Comparison of ENCODE assay signal across 2 cellular contexts in the genomic region with DNA sequence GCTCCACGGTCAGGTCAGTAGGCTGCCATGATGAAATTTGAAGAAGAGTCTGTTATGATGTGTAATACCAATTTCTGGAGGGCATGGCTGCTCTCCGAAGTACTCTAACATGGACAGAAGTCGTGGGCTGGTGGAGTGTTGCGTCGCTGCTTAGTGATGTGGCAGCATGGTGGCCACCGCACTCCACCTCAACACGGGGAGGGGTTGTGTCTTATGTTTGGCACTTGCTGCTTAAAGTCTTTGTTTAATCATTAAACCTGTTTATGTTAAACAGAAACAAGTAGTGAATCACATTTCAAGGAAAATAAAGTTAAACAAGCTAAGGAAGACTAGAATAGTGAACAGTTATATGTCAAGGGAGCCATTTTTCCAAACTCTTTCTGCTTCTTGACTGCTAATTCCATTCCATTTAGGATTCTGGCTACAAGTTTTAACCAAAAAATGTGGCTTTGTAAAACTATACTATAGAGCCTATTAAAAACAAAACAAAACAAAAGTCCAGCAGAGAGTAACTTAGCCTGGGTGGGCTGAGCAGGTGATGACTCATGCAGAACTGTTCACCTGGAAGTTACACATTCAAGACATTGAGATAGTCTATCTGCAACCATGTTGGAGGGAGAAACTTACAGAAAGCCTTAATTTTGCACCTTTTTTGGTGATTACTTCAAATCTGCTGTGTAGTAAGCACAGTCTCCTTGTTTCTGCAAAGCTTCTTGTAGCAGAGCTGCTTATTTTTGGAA.
TF ChIP-seq lines count a peak whose summit lies in the region.

No MANE protein-coding gene starts in this region.

TF ChIP-seq in IMR-90, 13 proteins besides CTCF, POLR2A, EP300 and RAD21:
- TF ChIP-seq, protein P1, sequence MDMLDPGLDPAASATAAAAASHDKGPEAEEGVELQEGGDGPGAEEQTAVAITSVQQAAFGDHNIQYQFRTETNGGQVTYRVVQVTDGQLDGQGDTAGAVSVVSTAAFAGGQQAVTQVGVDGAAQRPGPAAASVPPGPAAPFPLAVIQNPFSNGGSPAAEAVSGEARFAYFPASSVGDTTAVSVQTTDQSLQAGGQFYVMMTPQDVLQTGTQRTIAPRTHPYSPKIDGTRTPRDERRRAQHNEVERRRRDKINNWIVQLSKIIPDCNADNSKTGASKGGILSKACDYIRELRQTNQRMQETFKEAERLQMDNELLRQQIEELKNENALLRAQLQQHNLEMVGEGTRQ (IDR thresholded peaks at IDR 0.05; ENCODE audit: low read depth, low read length) = no peak
- TF ChIP-seq MAFK (IDR thresholded peaks at IDR 0.05; ENCODE audit: low read depth, low read length) (no peak), BHLHE40 (IDR thresholded peaks at IDR 0.05; ENCODE audit: low read depth, low read length) (no peak), FOS (IDR thresholded peaks at IDR 0.05; ENCODE audit: low read depth, low read length) (no peak), RFX5 (IDR thresholded peaks at IDR 0.05; ENCODE audit: low read depth, low read length) (no peak), MAZ (IDR thresholded peaks at IDR 0.05; ENCODE audit: borderline replicate concordance, low read depth, low read length) (no peak), CHD1 (IDR thresholded peaks at IDR 0.05; ENCODE audit: low read depth, low read length) (no peak), NFE2L2 (IDR thresholded peaks at IDR 0.05; ENCODE audit: low read depth, low read length) (no peak), CEBPB (IDR thresholded peaks at IDR 0.05; ENCODE audit: low read depth, low read length) (no peak), RCOR1 (IDR thresholded peaks at IDR 0.05; ENCODE audit: insufficient replicate concordance, low read length) (no peak), MXI1 (IDR thresholded peaks at IDR 0.05; ENCODE audit: borderline replicate concordance, low read depth, low read length) (no peak), SMC3 (IDR thresholded peaks at IDR 0.05; ENCODE audit: low read depth, low read length) (no peak)
- TF ChIP-seq, protein P2, sequence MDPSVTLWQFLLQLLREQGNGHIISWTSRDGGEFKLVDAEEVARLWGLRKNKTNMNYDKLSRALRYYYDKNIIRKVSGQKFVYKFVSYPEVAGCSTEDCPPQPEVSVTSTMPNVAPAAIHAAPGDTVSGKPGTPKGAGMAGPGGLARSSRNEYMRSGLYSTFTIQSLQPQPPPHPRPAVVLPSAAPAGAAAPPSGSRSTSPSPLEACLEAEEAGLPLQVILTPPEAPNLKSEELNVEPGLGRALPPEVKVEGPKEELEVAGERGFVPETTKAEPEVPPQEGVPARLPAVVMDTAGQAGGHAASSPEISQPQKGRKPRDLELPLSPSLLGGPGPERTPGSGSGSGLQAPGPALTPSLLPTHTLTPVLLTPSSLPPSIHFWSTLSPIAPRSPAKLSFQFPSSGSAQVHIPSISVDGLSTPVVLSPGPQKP (IDR thresholded peaks at IDR 0.05; ENCODE audit: borderline replicate concordance, low read depth, low read length) = no peak

TF ChIP-seq in H1, 55 proteins besides CTCF, POLR2A, EP300 and RAD21:
- TF ChIP-seq NRF1 (IDR thresholded peaks at IDR 0.05; ENCODE audit: low read depth, low read length) (no peak), CBX5 (IDR thresholded peaks at IDR 0.05; ENCODE audit: low read depth, low read length) (no peak), HDAC2 (IDR thresholded peaks at IDR 0.05; ENCODE audit: borderline replicate concordance in 1 of 2, low read depth in 2 of 2, low read length in 2 of 2) (no peak), TCF12 (IDR thresholded peaks at IDR 0.05; ENCODE audit: low read depth, low read length) (no peak), RFX5 (IDR thresholded peaks at IDR 0.05; ENCODE audit: borderline replicate concordance, low read depth, low read length) (no peak), SIN3A (conservative IDR thresholded peaks at IDR 0.05 in 1 of 2, IDR thresholded peaks at IDR 0.05 in 1 of 2; ENCODE audit: low read depth in 1 of 2, low read length in 2 of 2) (no peak), CBX8 (IDR thresholded peaks at IDR 0.05; ENCODE audit: borderline replicate concordance, low read depth, low read length) (no peak)
